ENCODE assay signal across 8 cellular contexts in the genomic region with DNA sequence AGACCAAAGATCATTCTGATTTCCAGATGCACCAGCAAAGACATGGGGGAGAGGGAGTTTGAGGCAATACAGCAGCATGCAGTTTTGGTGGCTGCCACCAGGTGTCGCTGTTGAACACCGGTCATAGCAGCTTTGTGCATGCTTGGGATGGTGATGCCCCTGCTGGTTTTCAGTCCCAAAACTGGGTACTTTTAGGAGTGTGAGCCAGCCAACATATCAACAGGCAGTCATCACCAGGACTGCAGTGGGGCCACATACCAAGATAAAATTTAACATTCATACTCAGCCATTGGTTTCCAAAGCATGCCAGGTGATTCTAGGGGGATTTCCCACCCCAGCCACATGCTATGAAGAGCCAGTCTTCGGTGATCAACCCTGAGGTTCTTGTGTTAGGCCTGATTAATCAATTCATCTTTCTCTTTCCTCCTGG.
DNase-seq lines count a peak whose midpoint lies in the region; ATAC-seq and TF ChIP-seq lines count a peak whose summit lies in the region.

No MANE protein-coding gene starts in this region.

- TF ChIP-seq EP300 in gastroesophageal sphincter (IDR thresholded peaks at IDR 0.05) = no peak

- H3K36me3 ChIP-seq in gastroesophageal sphincter (no peaks in the 10 kb centered on the region), thoracic aorta (no peaks in the 10 kb centered on the region)

- H3K4me3 ChIP-seq in gastroesophageal sphincter (no peak overlapping the region), thoracic aorta (no peak overlapping the region)

- H3K27ac Mint-ChIP-seq in activated CD4-positive, alpha-beta T cell treated with anti-CD3 and anti-CD28 coated beads, Interleukin-2, amount 10 ng/mL, durations not matched to agents 7 days and 5 days = no peak overlapping the region

- POLR2A ChIA-PET in activated CD4-positive, alpha-beta T cell treated with anti-CD3 and anti-CD28 coated beads, Interleukin-2, amount 10 ng/mL, durations not matched to agents 7 days and 5 days (lab: Charles Lee) = no interaction called here

- peaks cover 9% of the 10 kb centered on the region for H3K36me3 Mint-ChIP-seq in activated CD4-positive, alpha-beta T cell treated with anti-CD3 and anti-CD28 coated beads, Interleukin-2, amount 10 ng/mL, durations not matched to agents 7 days and 5 days (ENCODE audit: low read depth)

- ATAC-seq in gastroesophageal sphincter (no peak), thoracic aorta (ENCODE audit: insufficient number of reproducible peaks, low FRiP score, low read depth) (no peak), HG03196 (IDR thresholded peaks at IDR 0.05; ENCODE audit: unreplicated experiment) (no peak)

- 48 to 80% methylated on average over 1 to 3 of the region's 3 CpGs for WGBS in gastroesophageal sphincter (ENCODE audit: low coverage in 1 of 2), 2 donors

- DNase-seq in GM20000 (ENCODE audit: low spot score) = no peak
- DNase-seq in activated CD4-positive, alpha-beta T cell treated with anti-CD3 and anti-CD28 coated beads, Interleukin-2, amount 10 ng/mL, durations not matched to agents 7 days and 5 days = peak; percentile 32
- DNase-seq in thoracic aorta (ENCODE audit: low spot score) = no peak
- DNase-seq in NCI-H2107 treated with DMSO at 0.1 percent for 48 hours (lab: John Stamatoyannopoulos, UW; ENCODE audit: unreplicated experiment) = no peak
- DNase-seq in DMS114 treated with DMSO at 0.1 percent for 48 hours (lab: John Stamatoyannopoulos, UW; ENCODE audit: unreplicated experiment) = no peak

- H3K27me3 ChIP-seq in gastroesophageal sphincter (peaks cover 33% of the 10 kb centered on the region), thoracic aorta (replicated peaks; ENCODE audit: insufficient read depth) (no peaks in the 10 kb centered on the region)

- H3K27ac ChIP-seq in 22Rv1 (no peak overlapping the region), gastroesophageal sphincter (no peak overlapping the region), thoracic aorta (no peak overlapping the region)

- H3K4me1 Mint-ChIP-seq in activated CD4-positive, alpha-beta T cell treated with anti-CD3 and anti-CD28 coated beads, Interleukin-2, amount 10 ng/mL, durations not matched to agents 7 days and 5 days = peaks cover 2% of the 10 kb centered on the region

- no peaks in the 10 kb centered on the region for H3K27me3 Mint-ChIP-seq in activated CD4-positive, alpha-beta T cell treated with anti-CD3 and anti-CD28 coated beads, Interleukin-2, amount 10 ng/mL, durations not matched to agents 7 days and 5 days

- H3K9me3 Mint-ChIP-seq in activated CD4-positive, alpha-beta T cell treated with anti-CD3 and anti-CD28 coated beads, Interleukin-2, amount 10 ng/mL, durations not matched to agents 7 days and 5 days = peaks cover 28% of the 10 kb centered on the region

- H3K9me3 ChIP-seq in gastroesophageal sphincter (peaks cover 0 to 43% (median 0%) of the 10 kb centered on the region in 3 donors), thoracic aorta (peaks cover 23% of the 10 kb centered on the region)

- H3K4me3 Mint-ChIP-seq in activated CD4-positive, alpha-beta T cell treated with anti-CD3 and anti-CD28 coated beads, Interleukin-2, amount 10 ng/mL, durations not matched to agents 7 days and 5 days = no peak overlapping the region

- TF ChIP-seq CTCF in 22Rv1 (IDR thresholded peaks at IDR 0.05) (peak; percentile 95), GM20000 (IDR thresholded peaks at IDR 0.05; ENCODE audit: extremely low read depth, missing control alignments) (peak; percentile 50), gastroesophageal sphincter (IDR thresholded peaks at IDR 0.05) (peak in 3 of 4 experiments; percentile 16 to 23 (median 19)), thoracic aorta (IDR thresholded peaks at IDR 0.05) (peak; percentile 30)

- CTCF ChIA-PET in activated CD4-positive, alpha-beta T cell treated with anti-CD3 and anti-CD28 coated beads, Interleukin-2, amount 10 ng/mL, durations not matched to agents 7 days and 5 days (lab: Charles Lee) = no interaction called here

- TF ChIP-seq POLR2A in gastroesophageal sphincter (IDR thresholded peaks at IDR 0.05) = no peak

- H3K4me1 ChIP-seq in gastroesophageal sphincter (no peaks in the 10 kb centered on the region), thoracic aorta (ENCODE audit: control insufficient read depth in 1 of 2, low read depth in 2 of 2) (no peaks in the 10 kb centered on the region)

Comparison
In these comparisons a context has a peak if more than half of its experiments do, and no peak if none do; other contexts are left out.
1. CTCF ChIP-seq: peak in every context shown above with its lines; median percentile 95 in 22Rv1; 50 in GM20000; 30 in thoracic aorta; 19 in gastroesophageal sphincter.